In the genomic region with DNA sequence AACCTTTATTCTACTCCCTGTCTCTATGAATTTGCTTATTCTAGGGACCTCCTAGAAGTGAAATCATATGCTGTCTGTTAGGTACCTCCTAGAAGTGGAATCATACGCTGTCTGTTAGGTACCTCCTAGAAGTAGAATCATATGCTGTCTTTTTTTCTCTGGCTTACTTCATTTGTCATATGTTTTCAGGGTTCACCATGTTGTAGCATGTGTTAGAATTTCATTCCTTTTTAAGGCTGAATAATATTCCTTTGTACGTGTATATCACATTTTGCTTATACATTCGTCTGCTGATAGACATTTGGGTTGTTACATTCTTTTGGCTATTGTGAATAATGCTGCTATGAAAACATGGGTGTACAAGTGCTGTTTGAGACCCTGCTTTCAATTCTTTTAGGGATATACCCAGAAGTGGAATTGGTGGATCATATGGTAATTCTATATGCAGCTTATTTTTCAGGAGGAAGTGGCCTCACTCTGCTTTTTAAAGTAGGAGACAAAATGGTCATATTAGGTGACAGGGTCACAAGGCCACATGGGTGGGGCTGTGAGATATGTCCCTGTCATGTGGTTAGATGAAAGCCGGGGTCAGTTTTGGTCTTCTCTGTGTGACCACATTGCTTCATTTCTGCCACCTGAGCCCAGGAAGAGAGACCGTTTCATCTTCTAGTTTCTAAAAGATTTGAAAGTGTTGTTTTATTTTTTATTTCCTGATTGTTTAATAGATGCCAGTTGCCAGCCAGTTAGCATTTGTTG, we compare ENCODE assay signal across 1 cellular context.
A peak's percentile ranks its signal among the peaks of the same experiment; 100 is the strongest.
TF ChIP-seq lines count a peak whose summit lies in the region.

No MANE protein-coding gene starts in this region.

TF ChIP-seq in K562, 482 proteins besides CTCF, POLR2A, EP300 and RAD21 (continued from another document and continues in another):
- TF ChIP-seq, protein P1, sequence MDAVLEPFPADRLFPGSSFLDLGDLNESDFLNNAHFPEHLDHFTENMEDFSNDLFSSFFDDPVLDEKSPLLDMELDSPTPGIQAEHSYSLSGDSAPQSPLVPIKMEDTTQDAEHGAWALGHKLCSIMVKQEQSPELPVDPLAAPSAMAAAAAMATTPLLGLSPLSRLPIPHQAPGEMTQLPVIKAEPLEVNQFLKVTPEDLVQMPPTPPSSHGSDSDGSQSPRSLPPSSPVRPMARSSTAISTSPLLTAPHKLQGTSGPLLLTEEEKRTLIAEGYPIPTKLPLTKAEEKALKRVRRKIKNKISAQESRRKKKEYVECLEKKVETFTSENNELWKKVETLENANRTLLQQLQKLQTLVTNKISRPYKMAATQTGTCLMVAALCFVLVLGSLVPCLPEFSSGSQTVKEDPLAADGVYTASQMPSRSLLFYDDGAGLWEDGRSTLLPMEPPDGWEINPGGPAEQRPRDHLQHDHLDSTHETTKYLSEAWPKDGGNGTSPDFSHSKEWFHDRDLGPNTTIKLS (IDR thresholded peaks at IDR 0.05; ENCODE audit: borderline replicate concordance, low read depth) = no peak
- TF ChIP-seq HDAC3 (IDR thresholded peaks at IDR 0.05; ENCODE audit: borderline replicate concordance, partially characterized antibody) (peak; percentile 23), KAT2B (IDR thresholded peaks at IDR 0.05; ENCODE audit: low read depth, low read length) (no peak), ZC3H11A (IDR thresholded peaks at IDR 0.05; ENCODE audit: low read depth, low read length) (no peak), CEBPG (CRISPR knock-in tag; IDR thresholded peaks at IDR 0.05) (peak; percentile 18; the same call in 1 of the 2 replicates), CEBPG (tag; conservative IDR thresholded peaks at IDR 0.05 in 1 of 2, IDR thresholded peaks at IDR 0.05 in 1 of 2) (no peak; a peak in 1 of 4 replicates), MEF2D (tag; conservative IDR thresholded peaks at IDR 0.05; ENCODE audit: low read depth) (no peak), CREBBP (IDR thresholded peaks at IDR 0.05; ENCODE audit: low read depth, low read length) (no peak), BMI1 (IDR thresholded peaks at IDR 0.05; ENCODE audit: low read length) (no peak), OTX1 (CRISPR knock-in tag; IDR thresholded peaks at IDR 0.05) (no peak), BRD4 (IDR thresholded peaks at IDR 0.05) (no peak), ZNF175 (CRISPR knock-in tag; IDR thresholded peaks at IDR 0.05; ENCODE audit: low read depth) (no peak), ZNF584 (CRISPR knock-in tag; IDR thresholded peaks at IDR 0.05; ENCODE audit: low read depth) (no peak), MTA2 (IDR thresholded peaks at IDR 0.05; ENCODE audit: low read depth) (no peak), FOXA3 (CRISPR knock-in tag; conservative IDR thresholded peaks at IDR 0.05 in 1 of 2, IDR thresholded peaks at IDR 0.05 in 1 of 2) (no peak), STAT5A (IDR thresholded peaks at IDR 0.05; ENCODE audit: borderline replicate concordance, low read length) (no peak), HDAC8 (tag; IDR thresholded peaks at IDR 0.05) (no peak), ESRRB (CRISPR knock-in tag; IDR thresholded peaks at IDR 0.05; ENCODE audit: borderline replicate concordance) (no peak), ZNF41 (CRISPR knock-in tag; conservative IDR thresholded peaks at IDR 0.05) (no peak), HNRNPH1 (optimal IDR thresholded peaks at IDR 0.05; ENCODE audit: low read depth, low read length) (no peak), HNRNPLL (IDR thresholded peaks at IDR 0.05; ENCODE audit: low read depth, low read length, poor library complexity, severe bottlenecking) (no peak), CBFA2T2 (conservative IDR thresholded peaks at IDR 0.05) (0 out of 2 replicates have a peak, but pooled peaks have one; percentile 38), SPI1 (IDR thresholded peaks at IDR 0.05; ENCODE audit: borderline replicate concordance, low read depth, low read length) (peak; percentile 59; the same call in 1 of the 2 replicates), POLR3A (IDR thresholded peaks at IDR 0.05; ENCODE audit: borderline replicate concordance, extremely low read depth, insufficient read depth, insufficient read length) (no peak), GABPB1 (CRISPR knock-in tag; IDR thresholded peaks at IDR 0.05) (no peak), PRMT5 (CRISPR knock-in tag; IDR thresholded peaks at IDR 0.05) (no peak), FOSL1 (tag; conservative IDR thresholded peaks at IDR 0.05) (0 out of 2 replicates have a peak, but pooled peaks have one; percentile 11), BHLHE40 (IDR thresholded peaks at IDR 0.05; ENCODE audit: low read length) (no peak), HNRNPUL1 (IDR thresholded peaks at IDR 0.05; ENCODE audit: low read length) (no peak)
- TF ChIP-seq, protein P2, sequence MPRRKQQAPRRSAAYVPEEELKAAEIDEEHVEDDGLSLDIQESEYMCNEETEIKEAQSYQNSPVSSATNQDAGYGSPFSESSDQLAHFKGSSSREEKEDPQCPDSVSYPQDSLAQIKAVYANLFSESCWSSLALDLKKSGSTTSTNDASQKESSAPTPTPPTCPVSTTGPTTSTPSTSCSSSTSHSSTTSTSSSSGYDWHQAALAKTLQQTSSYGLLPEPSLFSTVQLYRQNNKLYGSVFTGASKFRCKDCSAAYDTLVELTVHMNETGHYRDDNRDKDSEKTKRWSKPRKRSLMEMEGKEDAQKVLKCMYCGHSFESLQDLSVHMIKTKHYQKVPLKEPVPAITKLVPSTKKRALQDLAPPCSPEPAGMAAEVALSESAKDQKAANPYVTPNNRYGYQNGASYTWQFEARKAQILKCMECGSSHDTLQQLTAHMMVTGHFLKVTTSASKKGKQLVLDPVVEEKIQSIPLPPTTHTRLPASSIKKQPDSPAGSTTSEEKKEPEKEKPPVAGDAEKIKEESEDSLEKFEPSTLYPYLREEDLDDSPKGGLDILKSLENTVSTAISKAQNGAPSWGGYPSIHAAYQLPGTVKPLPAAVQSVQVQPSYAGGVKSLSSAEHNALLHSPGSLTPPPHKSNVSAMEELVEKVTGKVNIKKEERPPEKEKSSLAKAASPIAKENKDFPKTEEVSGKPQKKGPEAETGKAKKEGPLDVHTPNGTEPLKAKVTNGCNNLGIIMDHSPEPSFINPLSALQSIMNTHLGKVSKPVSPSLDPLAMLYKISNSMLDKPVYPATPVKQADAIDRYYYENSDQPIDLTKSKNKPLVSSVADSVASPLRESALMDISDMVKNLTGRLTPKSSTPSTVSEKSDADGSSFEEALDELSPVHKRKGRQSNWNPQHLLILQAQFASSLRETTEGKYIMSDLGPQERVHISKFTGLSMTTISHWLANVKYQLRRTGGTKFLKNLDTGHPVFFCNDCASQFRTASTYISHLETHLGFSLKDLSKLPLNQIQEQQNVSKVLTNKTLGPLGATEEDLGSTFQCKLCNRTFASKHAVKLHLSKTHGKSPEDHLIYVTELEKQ (CRISPR knock-in tag; IDR thresholded peaks at IDR 0.05) = no peak
- TF ChIP-seq, protein P3, sequence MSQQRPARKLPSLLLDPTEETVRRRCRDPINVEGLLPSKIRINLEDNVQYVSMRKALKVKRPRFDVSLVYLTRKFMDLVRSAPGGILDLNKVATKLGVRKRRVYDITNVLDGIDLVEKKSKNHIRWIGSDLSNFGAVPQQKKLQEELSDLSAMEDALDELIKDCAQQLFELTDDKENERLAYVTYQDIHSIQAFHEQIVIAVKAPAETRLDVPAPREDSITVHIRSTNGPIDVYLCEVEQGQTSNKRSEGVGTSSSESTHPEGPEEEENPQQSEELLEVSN (IDR thresholded peaks at IDR 0.05; ENCODE audit: borderline replicate concordance in 1 of 2, extremely low read depth in 1 of 2, insufficient read depth in 1 of 2, insufficient read length in 1 of 2, low read depth in 1 of 2, low read length in 1 of 2, poor library complexity in 1 of 2, severe bottlenecking in 1 of 2) = no peak
- TF ChIP-seq, protein P4, sequence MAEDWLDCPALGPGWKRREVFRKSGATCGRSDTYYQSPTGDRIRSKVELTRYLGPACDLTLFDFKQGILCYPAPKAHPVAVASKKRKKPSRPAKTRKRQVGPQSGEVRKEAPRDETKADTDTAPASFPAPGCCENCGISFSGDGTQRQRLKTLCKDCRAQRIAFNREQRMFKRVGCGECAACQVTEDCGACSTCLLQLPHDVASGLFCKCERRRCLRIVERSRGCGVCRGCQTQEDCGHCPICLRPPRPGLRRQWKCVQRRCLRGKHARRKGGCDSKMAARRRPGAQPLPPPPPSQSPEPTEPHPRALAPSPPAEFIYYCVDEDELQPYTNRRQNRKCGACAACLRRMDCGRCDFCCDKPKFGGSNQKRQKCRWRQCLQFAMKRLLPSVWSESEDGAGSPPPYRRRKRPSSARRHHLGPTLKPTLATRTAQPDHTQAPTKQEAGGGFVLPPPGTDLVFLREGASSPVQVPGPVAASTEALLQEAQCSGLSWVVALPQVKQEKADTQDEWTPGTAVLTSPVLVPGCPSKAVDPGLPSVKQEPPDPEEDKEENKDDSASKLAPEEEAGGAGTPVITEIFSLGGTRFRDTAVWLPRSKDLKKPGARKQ (CRISPR knock-in tag; IDR thresholded peaks at IDR 0.05) = no peak
- TF ChIP-seq, protein P5, sequence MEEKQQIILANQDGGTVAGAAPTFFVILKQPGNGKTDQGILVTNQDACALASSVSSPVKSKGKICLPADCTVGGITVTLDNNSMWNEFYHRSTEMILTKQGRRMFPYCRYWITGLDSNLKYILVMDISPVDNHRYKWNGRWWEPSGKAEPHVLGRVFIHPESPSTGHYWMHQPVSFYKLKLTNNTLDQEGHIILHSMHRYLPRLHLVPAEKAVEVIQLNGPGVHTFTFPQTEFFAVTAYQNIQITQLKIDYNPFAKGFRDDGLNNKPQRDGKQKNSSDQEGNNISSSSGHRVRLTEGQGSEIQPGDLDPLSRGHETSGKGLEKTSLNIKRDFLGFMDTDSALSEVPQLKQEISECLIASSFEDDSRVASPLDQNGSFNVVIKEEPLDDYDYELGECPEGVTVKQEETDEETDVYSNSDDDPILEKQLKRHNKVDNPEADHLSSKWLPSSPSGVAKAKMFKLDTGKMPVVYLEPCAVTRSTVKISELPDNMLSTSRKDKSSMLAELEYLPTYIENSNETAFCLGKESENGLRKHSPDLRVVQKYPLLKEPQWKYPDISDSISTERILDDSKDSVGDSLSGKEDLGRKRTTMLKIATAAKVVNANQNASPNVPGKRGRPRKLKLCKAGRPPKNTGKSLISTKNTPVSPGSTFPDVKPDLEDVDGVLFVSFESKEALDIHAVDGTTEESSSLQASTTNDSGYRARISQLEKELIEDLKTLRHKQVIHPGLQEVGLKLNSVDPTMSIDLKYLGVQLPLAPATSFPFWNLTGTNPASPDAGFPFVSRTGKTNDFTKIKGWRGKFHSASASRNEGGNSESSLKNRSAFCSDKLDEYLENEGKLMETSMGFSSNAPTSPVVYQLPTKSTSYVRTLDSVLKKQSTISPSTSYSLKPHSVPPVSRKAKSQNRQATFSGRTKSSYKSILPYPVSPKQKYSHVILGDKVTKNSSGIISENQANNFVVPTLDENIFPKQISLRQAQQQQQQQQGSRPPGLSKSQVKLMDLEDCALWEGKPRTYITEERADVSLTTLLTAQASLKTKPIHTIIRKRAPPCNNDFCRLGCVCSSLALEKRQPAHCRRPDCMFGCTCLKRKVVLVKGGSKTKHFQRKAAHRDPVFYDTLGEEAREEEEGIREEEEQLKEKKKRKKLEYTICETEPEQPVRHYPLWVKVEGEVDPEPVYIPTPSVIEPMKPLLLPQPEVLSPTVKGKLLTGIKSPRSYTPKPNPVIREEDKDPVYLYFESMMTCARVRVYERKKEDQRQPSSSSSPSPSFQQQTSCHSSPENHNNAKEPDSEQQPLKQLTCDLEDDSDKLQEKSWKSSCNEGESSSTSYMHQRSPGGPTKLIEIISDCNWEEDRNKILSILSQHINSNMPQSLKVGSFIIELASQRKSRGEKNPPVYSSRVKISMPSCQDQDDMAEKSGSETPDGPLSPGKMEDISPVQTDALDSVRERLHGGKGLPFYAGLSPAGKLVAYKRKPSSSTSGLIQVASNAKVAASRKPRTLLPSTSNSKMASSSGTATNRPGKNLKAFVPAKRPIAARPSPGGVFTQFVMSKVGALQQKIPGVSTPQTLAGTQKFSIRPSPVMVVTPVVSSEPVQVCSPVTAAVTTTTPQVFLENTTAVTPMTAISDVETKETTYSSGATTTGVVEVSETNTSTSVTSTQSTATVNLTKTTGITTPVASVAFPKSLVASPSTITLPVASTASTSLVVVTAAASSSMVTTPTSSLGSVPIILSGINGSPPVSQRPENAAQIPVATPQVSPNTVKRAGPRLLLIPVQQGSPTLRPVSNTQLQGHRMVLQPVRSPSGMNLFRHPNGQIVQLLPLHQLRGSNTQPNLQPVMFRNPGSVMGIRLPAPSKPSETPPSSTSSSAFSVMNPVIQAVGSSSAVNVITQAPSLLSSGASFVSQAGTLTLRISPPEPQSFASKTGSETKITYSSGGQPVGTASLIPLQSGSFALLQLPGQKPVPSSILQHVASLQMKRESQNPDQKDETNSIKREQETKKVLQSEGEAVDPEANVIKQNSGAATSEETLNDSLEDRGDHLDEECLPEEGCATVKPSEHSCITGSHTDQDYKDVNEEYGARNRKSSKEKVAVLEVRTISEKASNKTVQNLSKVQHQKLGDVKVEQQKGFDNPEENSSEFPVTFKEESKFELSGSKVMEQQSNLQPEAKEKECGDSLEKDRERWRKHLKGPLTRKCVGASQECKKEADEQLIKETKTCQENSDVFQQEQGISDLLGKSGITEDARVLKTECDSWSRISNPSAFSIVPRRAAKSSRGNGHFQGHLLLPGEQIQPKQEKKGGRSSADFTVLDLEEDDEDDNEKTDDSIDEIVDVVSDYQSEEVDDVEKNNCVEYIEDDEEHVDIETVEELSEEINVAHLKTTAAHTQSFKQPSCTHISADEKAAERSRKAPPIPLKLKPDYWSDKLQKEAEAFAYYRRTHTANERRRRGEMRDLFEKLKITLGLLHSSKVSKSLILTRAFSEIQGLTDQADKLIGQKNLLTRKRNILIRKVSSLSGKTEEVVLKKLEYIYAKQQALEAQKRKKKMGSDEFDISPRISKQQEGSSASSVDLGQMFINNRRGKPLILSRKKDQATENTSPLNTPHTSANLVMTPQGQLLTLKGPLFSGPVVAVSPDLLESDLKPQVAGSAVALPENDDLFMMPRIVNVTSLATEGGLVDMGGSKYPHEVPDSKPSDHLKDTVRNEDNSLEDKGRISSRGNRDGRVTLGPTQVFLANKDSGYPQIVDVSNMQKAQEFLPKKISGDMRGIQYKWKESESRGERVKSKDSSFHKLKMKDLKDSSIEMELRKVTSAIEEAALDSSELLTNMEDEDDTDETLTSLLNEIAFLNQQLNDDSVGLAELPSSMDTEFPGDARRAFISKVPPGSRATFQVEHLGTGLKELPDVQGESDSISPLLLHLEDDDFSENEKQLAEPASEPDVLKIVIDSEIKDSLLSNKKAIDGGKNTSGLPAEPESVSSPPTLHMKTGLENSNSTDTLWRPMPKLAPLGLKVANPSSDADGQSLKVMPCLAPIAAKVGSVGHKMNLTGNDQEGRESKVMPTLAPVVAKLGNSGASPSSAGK (IDR thresholded peaks at IDR 0.05) = peak; percentile 23; the same call in 1 of the 2 replicates
- TF ChIP-seq, protein P6, sequence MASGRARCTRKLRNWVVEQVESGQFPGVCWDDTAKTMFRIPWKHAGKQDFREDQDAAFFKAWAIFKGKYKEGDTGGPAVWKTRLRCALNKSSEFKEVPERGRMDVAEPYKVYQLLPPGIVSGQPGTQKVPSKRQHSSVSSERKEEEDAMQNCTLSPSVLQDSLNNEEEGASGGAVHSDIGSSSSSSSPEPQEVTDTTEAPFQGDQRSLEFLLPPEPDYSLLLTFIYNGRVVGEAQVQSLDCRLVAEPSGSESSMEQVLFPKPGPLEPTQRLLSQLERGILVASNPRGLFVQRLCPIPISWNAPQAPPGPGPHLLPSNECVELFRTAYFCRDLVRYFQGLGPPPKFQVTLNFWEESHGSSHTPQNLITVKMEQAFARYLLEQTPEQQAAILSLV (tag; IDR thresholded peaks at IDR 0.05) = no peak
- TF ChIP-seq, protein P7, sequence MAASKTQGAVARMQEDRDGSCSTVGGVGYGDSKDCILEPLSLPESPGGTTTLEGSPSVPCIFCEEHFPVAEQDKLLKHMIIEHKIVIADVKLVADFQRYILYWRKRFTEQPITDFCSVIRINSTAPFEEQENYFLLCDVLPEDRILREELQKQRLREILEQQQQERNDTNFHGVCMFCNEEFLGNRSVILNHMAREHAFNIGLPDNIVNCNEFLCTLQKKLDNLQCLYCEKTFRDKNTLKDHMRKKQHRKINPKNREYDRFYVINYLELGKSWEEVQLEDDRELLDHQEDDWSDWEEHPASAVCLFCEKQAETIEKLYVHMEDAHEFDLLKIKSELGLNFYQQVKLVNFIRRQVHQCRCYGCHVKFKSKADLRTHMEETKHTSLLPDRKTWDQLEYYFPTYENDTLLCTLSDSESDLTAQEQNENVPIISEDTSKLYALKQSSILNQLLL (CRISPR knock-in tag; IDR thresholded peaks at IDR 0.05; ENCODE audit: borderline replicate concordance) = no peak
